ENCODE assay signal across 8 cellular contexts in genomic region chr6:75266716-75267291, GRCh38. TPM values are rescaled to one million over a fixed set of nuclear protein-coding genes. Genes with fewer than 3 reads are reported as not detected.
DNase-seq lines count a peak whose midpoint lies in the region; ATAC-seq, FAIRE-seq and TF ChIP-seq lines count a peak whose summit lies in the region.

No MANE protein-coding gene starts in this region.

- H3K9ac ChIP-seq in astrocyte (ENCODE audit: low read length) = no peak overlapping the region

- H3K27me3 Mint-ChIP-seq in astrocyte (ENCODE audit: low read depth, unreplicated experiment) = no peaks in the 10 kb centered on the region

- DNase-seq in AG09309 (ENCODE audit: low read depth) = peak; percentile 33
- DNase-seq in GM12891 (ENCODE audit: insufficient read length, low spot score) = no peak
- peak; percentile 11 for DNase-seq in NCI-H2029 (lab: John Stamatoyannopoulos, UW)
- DNase-seq in astrocyte (ENCODE audit: low read depth) = no peak
- peak; percentile 60 for DNase-seq in hepatocyte (ENCODE audit: low spot score)
- no peak for DNase-seq in thyroid gland
- DNase-seq in HuH-7 (ENCODE audit: low spot score) = no peak

- peaks cover 37% of the 10 kb centered on the region for H4K20me1 ChIP-seq in astrocyte (ENCODE audit: insufficient read depth, low read length)
- peaks cover 14% of the 10 kb centered on the region for H4K20me1 ChIP-seq in hepatocyte (ENCODE audit: insufficient read depth, poor library complexity, severe bottlenecking)

- TF ChIP-seq POLR2A in GM12891 (IDR thresholded peaks at IDR 0.05; ENCODE audit: low read depth, low read length) (no peak), thyroid gland (IDR thresholded peaks at IDR 0.05) (no peak)

- WGBS in hepatocyte (ENCODE audit: low lambda C conversion rate, missing lambda C conversion rate) = 54% methylated on average over 2 of the region's 2 CpGs
- WGBS in thyroid gland, 2 donors = 62 to 66% methylated on average over 2 of the region's 2 CpGs

- no peak overlapping the region for H2AFZ ChIP-seq in astrocyte (ENCODE audit: low read depth, low read length)
- no peak overlapping the region for H2AFZ ChIP-seq in hepatocyte

- peaks cover 20% of the 10 kb centered on the region for H3K4me1 Mint-ChIP-seq in astrocyte (ENCODE audit: low read depth, unreplicated experiment)

- H3K9me3 Mint-ChIP-seq in astrocyte (ENCODE audit: unreplicated experiment) = no peaks in the 10 kb centered on the region

- H3K9me3 ChIP-seq in astrocyte (ENCODE audit: insufficient read depth, low read depth, low read length) (no peaks in the 10 kb centered on the region), hepatocyte (ENCODE audit: low read depth) (no peaks in the 10 kb centered on the region), thyroid gland (no peaks in the 10 kb centered on the region)

- TF ChIP-seq CTCF in AG09309 (IDR thresholded peaks at IDR 0.05; ENCODE audit: control insufficient read depth, insufficient read depth, low read depth, low read length, missing control alignments) = peak; percentile 62
- TF ChIP-seq CTCF in astrocyte (IDR thresholded peaks at IDR 0.05; ENCODE audit: insufficient read depth, low read depth, low read length) = peak; percentile 76
- peak; percentile 88 for TF ChIP-seq CTCF in hepatocyte (IDR thresholded peaks at IDR 0.05; ENCODE audit: poor library complexity)
- TF ChIP-seq CTCF in thyroid gland (IDR thresholded peaks at IDR 0.05) = peak; percentile 39 to 81 (median 62)

- H3K4me2 ChIP-seq in astrocyte (ENCODE audit: low read length) = no peak overlapping the region
- H3K4me2 ChIP-seq in hepatocyte = no peak overlapping the region

- no peak overlapping the region for H3K27ac Mint-ChIP-seq in astrocyte (ENCODE audit: unreplicated experiment)

- H3K4me1 ChIP-seq in astrocyte (ENCODE audit: insufficient read depth, low read length) (peaks cover 3% of the 10 kb centered on the region), hepatocyte (ENCODE audit: insufficient read depth) (peaks cover 14% of the 10 kb centered on the region), thyroid gland (peaks cover 15 to 21% of the 10 kb centered on the region in 2 donors)

- FAIRE-seq in GM12891 (lab: Jason Lieb, UNC) (peak; percentile 72), astrocyte (lab: Jason Lieb, UNC) (peak; percentile 54)

- no peak overlapping the region for H3K4me3 Mint-ChIP-seq in astrocyte (ENCODE audit: unreplicated experiment)

- H3K36me3 Mint-ChIP-seq in astrocyte (ENCODE audit: low read depth, unreplicated experiment) = peaks cover 18% of the 10 kb centered on the region

- ATAC-seq in HG02759 (IDR thresholded peaks at IDR 0.05; ENCODE audit: unreplicated experiment) = peak; percentile 69

- H3K4me3 ChIP-seq in AG09309 (ENCODE audit: control insufficient read depth, low read depth, low read length) = no peak overlapping the region
- H3K4me3 ChIP-seq in astrocyte (ENCODE audit: insufficient read depth, low read depth, low read length) = no peak overlapping the region
- H3K4me3 ChIP-seq in hepatocyte = no peak overlapping the region
- H3K4me3 ChIP-seq in thyroid gland (replicated peaks in 1 of 3) = no peak overlapping the region

- H3K27ac ChIP-seq in astrocyte (ENCODE audit: low read depth, low read length) = no peak overlapping the region
- H3K27ac ChIP-seq in hepatocyte = no peak overlapping the region
- no peak overlapping the region for H3K27ac ChIP-seq in thyroid gland

- intact Hi-C loops in thyroid gland (cut with DNase I) = loop anchor here (10.0 kb wide), 1 partner anchor 258 kb away; no protein-coding TSS in a partner anchor

- H3K79me2 ChIP-seq in astrocyte (ENCODE audit: insufficient read depth, low read length) = peaks cover 86% of the 10 kb centered on the region
- H3K79me2 ChIP-seq in hepatocyte = peaks cover 82% of the 10 kb centered on the region

- H3K36me3 ChIP-seq in astrocyte (ENCODE audit: insufficient read depth, low read length) (peaks cover 12% of the 10 kb centered on the region), hepatocyte (replicated peaks; ENCODE audit: insufficient read depth, low read depth) (no peaks in the 10 kb centered on the region), thyroid gland (peaks cover 0 to 5% of the 10 kb centered on the region in 2 donors)

- no peaks in the 10 kb centered on the region for H3K9me2 ChIP-seq in hepatocyte (replicated peaks; ENCODE audit: insufficient read depth)

- H3K27me3 ChIP-seq in astrocyte (ENCODE audit: insufficient read depth, low read length) = no peaks in the 10 kb centered on the region
- no peaks in the 10 kb centered on the region for H3K27me3 ChIP-seq in hepatocyte
- no peaks in the 10 kb centered on the region for H3K27me3 ChIP-seq in thyroid gland

TF ChIP-seq in GM12891, 5 proteins besides CTCF, POLR2A, EP300 and RAD21:
- TF ChIP-seq POU2F2 (IDR thresholded peaks at IDR 0.05; ENCODE audit: low read depth, low read length) (no peak), SPI1 (IDR thresholded peaks at IDR 0.05; ENCODE audit: low read depth, low read length) (no peak), TAF1 (IDR thresholded peaks at IDR 0.05; ENCODE audit: low read depth, low read length) (no peak), POLR2AphosphoS5 (IDR thresholded peaks at IDR 0.05; ENCODE audit: low read depth, low read length) (no peak), PAX5 (IDR thresholded peaks at IDR 0.05; ENCODE audit: insufficient read depth, low read length, severe bottlenecking) (no peak)

RNA-seq across cellular contexts. Expression of gene TMEM30A, which starts 17.8 kb away (rescaled TPM):
- polyA plus RNA-seq in GM12891 (2012; ENCODE audit: low read depth, missing spikeins) = 35.4 TPM
- total RNA-seq in astrocyte = 166 and 171 TPM in 2 replicates
- total RNA-seq in hepatocyte = 159 and 165 TPM in 2 replicates
- polyA plus RNA-seq in hepatocyte = 71.1 and 71.5 TPM in 2 replicates
- total RNA-seq in thyroid gland = 100 to 1,000 TPM in 2 of 4 donors, 10 to 100 TPM in 2; 82.0 to 142 (median 103) TPM

RNA-seq across cellular contexts. Expression of gene COX7A2, which starts 23.2 kb away (rescaled TPM):
- 391 TPM for polyA plus RNA-seq in GM12891 (2012; ENCODE audit: low read depth, missing spikeins)
- total RNA-seq in astrocyte (429 and 463 TPM in 2 replicates), hepatocyte (167 and 465 TPM in 2 replicates), thyroid gland (100 to 1,000 TPM; 136 to 578 (median 341) TPM)
- 635 and 703 TPM in 2 replicates for polyA plus RNA-seq in hepatocyte

Comparison
In these comparisons a context has a peak if more than half of its experiments do, and no peak if none do; other contexts are left out.
1. DNase-seq: peak in AG09309 (single experiment), NCI-H2029 (single experiment) and hepatocyte (single experiment); none in GM12891 (single experiment), astrocyte (single experiment), thyroid gland (0 of 2) and HuH-7 (single experiment).
2. Peak in every context shown above with its lines, with median percentiles within 50 percentile points of each other: CTCF ChIP-seq.